Comparison of ENCODE assay signal across 8 cellular contexts in the genomic region with DNA sequence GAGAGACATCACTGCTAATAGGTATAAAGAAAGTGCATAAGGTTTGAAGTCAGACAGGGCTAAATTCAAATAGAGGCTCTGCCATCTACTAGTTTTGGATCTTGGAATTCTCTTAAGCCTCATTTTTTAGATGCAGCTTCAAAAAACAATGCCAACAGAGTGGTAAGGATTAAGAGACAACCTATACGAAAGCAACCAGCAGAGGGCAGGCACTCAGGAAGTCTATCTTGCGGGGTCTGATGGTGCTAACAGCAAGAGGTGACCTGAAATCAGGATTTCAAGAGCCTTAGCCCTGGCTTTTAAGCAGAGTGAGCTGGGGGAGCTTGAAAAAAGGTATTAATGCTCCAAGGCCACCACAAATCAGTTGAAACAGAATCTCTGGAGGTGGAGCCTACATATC. TPM values are rescaled to one million over a fixed set of nuclear protein-coding genes. Genes with fewer than 3 reads are reported as not detected.
A peak's percentile ranks its signal among the peaks of the same experiment; 100 is the strongest.
DNase-seq lines count a peak whose midpoint lies in the region; ATAC-seq and TF ChIP-seq lines count a peak whose summit lies in the region.

No MANE protein-coding gene starts in this region.

- H3K9me2 ChIP-seq in SU-DHL-6 (replicated peaks; ENCODE audit: insufficient read depth, low read length): no peaks in the 10 kb centered on the region

- TF ChIP-seq POLR2A in spleen (IDR thresholded peaks at IDR 0.05): no peak

- H3K4me1 ChIP-seq in KMS-11 (ENCODE audit: low read depth, poor library complexity, severe bottlenecking) (no peaks in the 10 kb centered on the region), ascending aorta (no peaks in the 10 kb centered on the region), spleen (peaks cover 0 to 47% (median 29%) of the 10 kb centered on the region in 6 donors)

- H3K27me3 ChIP-seq in KMS-11 (ENCODE audit: insufficient read depth, low read depth): no peaks in the 10 kb centered on the region
- no peaks in the 10 kb centered on the region for H3K27me3 ChIP-seq in SU-DHL-6 (ENCODE audit: low read length)
- no peaks in the 10 kb centered on the region for H3K27me3 ChIP-seq in ascending aorta
- H3K27me3 ChIP-seq in spleen (replicated peaks in 1 of 7): no peaks in the 10 kb centered on the region

- no peak overlapping the region for H3K9ac ChIP-seq in KMS-11
- no peak overlapping the region for H3K9ac ChIP-seq in SU-DHL-6 (ENCODE audit: low read length)

- peaks cover 38% of the 10 kb centered on the region for H3F3A ChIP-seq in SU-DHL-6 (ENCODE audit: insufficient read depth)

- H3K79me2 ChIP-seq in KMS-11 (ENCODE audit: insufficient read depth, low read depth) (no peaks in the 10 kb centered on the region), SU-DHL-6 (ENCODE audit: insufficient read depth, low read length) (peaks cover 87% of the 10 kb centered on the region)

- H3K36me3 ChIP-seq in KMS-11 (ENCODE audit: insufficient read depth) (no peaks in the 10 kb centered on the region), SU-DHL-6 (ENCODE audit: low read length) (peaks cover 50% of the 10 kb centered on the region), ascending aorta (peaks cover 0 to 19% of the 10 kb centered on the region in 2 donors), spleen (peaks cover 0 to 2% (median 0%) of the 10 kb centered on the region in 6 donors)

- H3K27ac ChIP-seq in KMS-11 (no peak overlapping the region), SU-DHL-6 (ENCODE audit: low read depth, low read length) (no peak overlapping the region), ascending aorta (no peak overlapping the region), spleen (no peak overlapping the region)

- DNase-seq in DMS53 treated with DMSO at 0.1 percent for 48 hours (lab: John Stamatoyannopoulos, UW; ENCODE audit: unreplicated experiment): peak; percentile 43
- DNase-seq in ascending aorta (ENCODE audit: low spot score in 2 of 2): peak in 1 of 2 donors; percentile 75
- DNase-seq in hypothalamus (lab: John Stamatoyannopoulos, UW): peak in 29 of 51 donors; percentile 2 to 63 (median 27)
- no peak for DNase-seq in spleen
- no peak for DNase-seq in NCI-H128 (lab: John Stamatoyannopoulos, UW; ENCODE audit: unreplicated experiment)

- 2 to 22% (median 7%) methylated on average over 2 of the region's 2 CpGs for WGBS in spleen, 5 donors

- H3K4me3 ChIP-seq in KMS-11 (IDR thresholded peaks at IDR 0.05; ENCODE audit: insufficient read depth, low read depth, low read length): no peak overlapping the region
- no peak overlapping the region for H3K4me3 ChIP-seq in SU-DHL-6 (ENCODE audit: insufficient read depth, low read length, poor library complexity, severe bottlenecking)
- no peak overlapping the region for H3K4me3 ChIP-seq in ascending aorta
- no peak overlapping the region for H3K4me3 ChIP-seq in spleen

- TF ChIP-seq CTCF in KMS-11 (conservative IDR thresholded peaks at IDR 0.05; ENCODE audit: low read depth, low read length) (peak; percentile 57), SU-DHL-6 (IDR thresholded peaks at IDR 0.05; ENCODE audit: insufficient read depth, low read length, poor library complexity, severe bottlenecking) (peak; percentile 50), ascending aorta (IDR thresholded peaks at IDR 0.05) (peak; percentile 41 to 45 (median 45)), spleen (IDR thresholded peaks at IDR 0.05 in 8 of 11, conservative IDR thresholded peaks at IDR 0.05 in 3 of 11) (peak in 10 of 11 experiments; percentile 32 to 72 (median 60))

- intact Hi-C loops in ascending aorta (cut with DNase I) (loop anchor here (5.0 kb wide), 2 partner anchors 120 to 245 kb away; no protein-coding TSS in a partner anchor), spleen (cut with DNase I; ENCODE audit: low total_unique reads) (loop anchor here (10.0 kb wide), 1 partner anchor 247 kb away; no protein-coding TSS in a partner anchor)

- no peak overlapping the region for H3K4me2 ChIP-seq in KMS-11
- H3K4me2 ChIP-seq in SU-DHL-6 (ENCODE audit: low read depth, low read length, poor library complexity, severe bottlenecking): no peak overlapping the region

- ATAC-seq in HG02588 (IDR thresholded peaks at IDR 0.05; ENCODE audit: unreplicated experiment): no peak

- H2AFZ ChIP-seq in KMS-11 (ENCODE audit: low read depth) (no peak overlapping the region), SU-DHL-6 (ENCODE audit: low read depth, low read length, severe bottlenecking) (no peak overlapping the region)

- H4K20me1 ChIP-seq in KMS-11 (ENCODE audit: insufficient read depth) (no peaks in the 10 kb centered on the region), SU-DHL-6 (ENCODE audit: low read depth, low read length) (peaks cover 8% of the 10 kb centered on the region; the same call in 1 of the 2 replicates)

- no peaks in the 10 kb centered on the region for H3K9me3 ChIP-seq in SU-DHL-6 (ENCODE audit: insufficient read depth, low read length)
- H3K9me3 ChIP-seq in ascending aorta: no peaks in the 10 kb centered on the region
- H3K9me3 ChIP-seq in spleen: no peaks in the 10 kb centered on the region

RNA-seq across cellular contexts. Expression of a gene that starts 40.7 kb away (rescaled TPM):
- not detected for total RNA-seq in ascending aorta
- not detected for total RNA-seq in spleen
- polyA plus RNA-seq in spleen: under 1 TPM in 1 of 3 donors, not detected in 2; 0.06 TPM

Comparison
In these comparisons a context has a peak if more than half of its experiments do, and no peak if none do; other contexts are left out.
1. DNase-seq: peak in DMS53 treated with DMSO at 0.1 percent for 48 hours (single experiment) and hypothalamus (29 of 51); none in spleen (single experiment) and NCI-H128 (single experiment).
2. Peak in every context shown above with its lines, with median percentiles within 50 percentile points of each other: CTCF ChIP-seq.